ENCODE assay signal across 1 cellular context in genomic region chr4:123659262-123659661, GRCh38.
TF ChIP-seq lines count a peak whose summit lies in the region.

No MANE protein-coding gene starts in this region.

TF ChIP-seq in GM23338, 12 proteins besides CTCF, POLR2A, EP300 and RAD21 (continued from another document):
- TF ChIP-seq ZNF462 (CRISPR knock-in tag; IDR thresholded peaks at IDR 0.05), result no peak
- TF ChIP-seq REST (IDR thresholded peaks at IDR 0.05; ENCODE audit: unreplicated experiment), result no peak
- TF ChIP-seq ZNF114 (CRISPR knock-in tag; IDR thresholded peaks at IDR 0.05), result no peak
